9 cellular contexts compared by ENCODE assay signal in genomic region chr10:4033341-4033896, GRCh38.
A peak's percentile ranks its signal among the peaks of the same experiment; 100 is the strongest.
DNase-seq lines count a peak whose midpoint lies in the region; ATAC-seq, FAIRE-seq and TF ChIP-seq lines count a peak whose summit lies in the region.
"Had no signal": no experiment of that assay in that cellular context is flagged by ENCODE, and none has a peak within 500 bp of the region (broad histone marks: within the 10 kb centered on the region; RNA-seq: fewer than 3 reads in every experiment).

No MANE protein-coding gene starts in this region.

- H3K4me1 ChIP-seq in tibial nerve (peaks cover 0 to 14% (median 5%) of the 10 kb centered on the region in 4 donors), HepG2 (ENCODE audit: insufficient read depth, low read length) (no peaks in the 10 kb centered on the region)

- no peak overlapping the region for H3K4me3 ChIP-seq in tibial nerve
- no peak overlapping the region for H3K4me3 ChIP-seq in HepG2 (replicated peaks in 1 of 3; ENCODE audit: insufficient read depth in 1 of 3, low read depth in 2 of 3, low read length in 3 of 3)
- H3K4me3 ChIP-seq: tibial artery had no signal

- no peaks in the 10 kb centered on the region for H3K27me3 Mint-ChIP-seq in activated T-helper 17 cell treated with anti-CD3 and anti-CD28 coated beads, Interleukin-2, amount 50 U/mL, for 72 hours

- CTCF ChIA-PET in GM10248 (lab: Yijun Ruan, JAX): no interaction called here
- CTCF ChIA-PET in HepG2 (lab: Yijun Ruan, JAX; ENCODE audit: low intra/inter-chr PET ratio, low total read pairs): no interaction called here

- no peaks in the 10 kb centered on the region for H4K20me1 ChIP-seq in HepG2 (ENCODE audit: insufficient read depth, low read length)

- TF ChIP-seq CTCF in GM10248 (IDR thresholded peaks at IDR 0.05; ENCODE audit: control extremely low read depth, extremely low read depth, low read depth, missing control alignments) (no peak), tibial nerve (IDR thresholded peaks at IDR 0.05) (no peak), HepG2 (CRISPR knock-in tag; IDR thresholded peaks at IDR 0.05) (no peak)

- no peak overlapping the region for H3K27ac ChIP-seq in tibial nerve
- H3K27ac ChIP-seq in HepG2 (ENCODE audit: extremely low read length, insufficient read depth, low read length): no peak overlapping the region

- H3K9me3 Mint-ChIP-seq in activated T-helper 17 cell treated with anti-CD3 and anti-CD28 coated beads, Interleukin-2, amount 50 U/mL, for 72 hours: no peaks in the 10 kb centered on the region

- peaks cover 29% of the 10 kb centered on the region for H3K4me1 Mint-ChIP-seq in activated T-helper 17 cell treated with anti-CD3 and anti-CD28 coated beads, Interleukin-2, amount 50 U/mL, for 72 hours

- TF ChIP-seq POLR2A in tibial nerve (IDR thresholded peaks at IDR 0.05): no peak
- no peak for TF ChIP-seq POLR2A in HepG2 (IDR thresholded peaks at IDR 0.05; ENCODE audit: insufficient read depth in 1 of 2, low read depth in 2 of 2, low read length in 2 of 2)

- H3K27me3 ChIP-seq in tibial nerve (no peaks in the 10 kb centered on the region), HepG2 (ENCODE audit: control insufficient read depth in 1 of 2, insufficient read depth in 2 of 2, low read length in 2 of 2) (peaks cover 0 to 6% of the 10 kb centered on the region in 2 experiments; a peak in 1 of 5 replicates)
- H3K27me3 ChIP-seq: tibial artery had no signal

- BruUV-seq in HepG2 (replicated peaks; lab: Mats Ljungman, UMichigan): no TSS peak

- H3K9me3 ChIP-seq in tibial nerve: no peaks in the 10 kb centered on the region
- H3K9me3 ChIP-seq in HepG2 (ENCODE audit: low read length): no peaks in the 10 kb centered on the region
- H3K9me3 ChIP-seq: tibial artery had no signal

- no peak for TF ChIP-seq RAD21 in HepG2 (CRISPR knock-in tag; IDR thresholded peaks at IDR 0.05)

- intact Hi-C loops in HepG2 (cut with micrococcal nuclease; ENCODE audit: unreplicated experiment): no loop called here

- H3K27ac Mint-ChIP-seq in activated T-helper 17 cell treated with anti-CD3 and anti-CD28 coated beads, Interleukin-2, amount 50 U/mL, for 72 hours: peak overlapping the region; percentile 92

- H3K36me3 Mint-ChIP-seq in activated T-helper 17 cell treated with anti-CD3 and anti-CD28 coated beads, Interleukin-2, amount 50 U/mL, for 72 hours (ENCODE audit: low read depth): no peaks in the 10 kb centered on the region

- DNase-seq in GM10248 (ENCODE audit: extremely low spot score) (peak; percentile 78), DMS153 (lab: John Stamatoyannopoulos, UW) (no peak), tibial nerve (ENCODE audit: low spot score in 2 of 2) (no peak), NCI-H748 (lab: John Stamatoyannopoulos, UW; ENCODE audit: unreplicated experiment) (no peak), HepG2 (ENCODE audit: low spot score) (no peak)
- DNase-seq: tibial artery had no signal

- H3K36me3 ChIP-seq in tibial nerve: no peaks in the 10 kb centered on the region
- H3K36me3 ChIP-seq in HepG2 (replicated peaks in 1 of 2; ENCODE audit: control insufficient read depth in 1 of 2, insufficient read depth in 2 of 2, low read length in 2 of 2): no peaks in the 10 kb centered on the region
- H3K36me3 ChIP-seq: tibial artery had no signal

- no peaks in the 10 kb centered on the region for H3K79me2 ChIP-seq in HepG2 (ENCODE audit: insufficient read depth, low read length)

- in situ Hi-C loops in HepG2 (cut with HindIII; ENCODE audit: extremely low pct_ligation_motif_present, low pct_unique_long_range_greater_than_20kb): no loop called here

- 85 to 88% methylated on average over 8 of the region's 8 CpGs for WGBS in tibial nerve, 2 donors
- 27% methylated on average over 8 of the region's 8 CpGs for WGBS in HepG2 (ENCODE audit: low lambda C conversion rate)

- POLR2A ChIA-PET in GM10248 (lab: Yijun Ruan, JAX) (no interaction called here), HepG2 (lab: Yijun Ruan, JAX) (no interaction called here)

- peak overlapping the region; percentile 78 for H3K4me3 Mint-ChIP-seq in activated T-helper 17 cell treated with anti-CD3 and anti-CD28 coated beads, Interleukin-2, amount 50 U/mL, for 72 hours

- no peak overlapping the region for H2AFZ ChIP-seq in HepG2 (ENCODE audit: low read length)

- FAIRE-seq in HepG2 (lab: Jason Lieb, UNC): no peak

- peak; percentile 92 for ATAC-seq in GM19351 (IDR thresholded peaks at IDR 0.05; ENCODE audit: unreplicated experiment)
- ATAC-seq in HG03045 (IDR thresholded peaks at IDR 0.05; ENCODE audit: unreplicated experiment): peak; percentile 86
- peak; percentile 87 for ATAC-seq in activated T-helper 17 cell treated with anti-CD3 and anti-CD28 coated beads, Interleukin-2, amount 50 U/mL, for 72 hours (replicated peaks)
- no peak for ATAC-seq in HepG2

- H3K4me2 ChIP-seq in HepG2 (ENCODE audit: low read depth, low read length): no peak overlapping the region

- TF ChIP-seq EP300 in tibial nerve (IDR thresholded peaks at IDR 0.05): no peak
- TF ChIP-seq EP300 in HepG2 (IDR thresholded peaks at IDR 0.05; ENCODE audit: low read depth in 2 of 2, low read length in 2 of 2): no peak
- no peak for TF ChIP-seq EP300 in HepG2 (CRISPR knock-in tag; IDR thresholded peaks at IDR 0.05; ENCODE audit: borderline replicate concordance)

- H3K9ac ChIP-seq in HepG2 (ENCODE audit: insufficient read depth, low read depth, low read length): no peak overlapping the region

TF ChIP-seq in HepG2, 621 proteins besides CTCF, POLR2A, EP300 and RAD21:
- TF ChIP-seq NR2C2 (CRISPR knock-in tag; IDR thresholded peaks at IDR 0.05; ENCODE audit: borderline replicate concordance) (no peak), ZNF414 (CRISPR knock-in tag; IDR thresholded peaks at IDR 0.05) (no peak), BHLHE40 (IDR thresholded peaks at IDR 0.05; ENCODE audit: low read length) (no peak)
